In genomic region chr7:136925049-136925448, GRCh38 we compare ENCODE assay signal across 25 cellular contexts. TPM values are rescaled to one million over a fixed set of nuclear protein-coding genes. Genes with fewer than 3 reads are reported as not detected.
DNase-seq lines count a peak whose midpoint lies in the region; ATAC-seq and TF ChIP-seq lines count a peak whose summit lies in the region.
"Had no signal": no experiment of that assay in that cellular context is flagged by ENCODE, and none has a peak within 500 bp of the region (broad histone marks: within the 10 kb centered on the region; RNA-seq: fewer than 3 reads in every experiment).

No MANE protein-coding gene starts in this region.

- ATAC-seq in GM21447 (IDR thresholded peaks at IDR 0.05; ENCODE audit: unreplicated experiment) = no peak
- no peak for ATAC-seq in activated T-cell treated with anti-CD3 and anti-CD28 coated beads, Interleukin-2, amount 50 U/mL, for 4 hours
- ATAC-seq: HCT116, left lobe of liver had no signal

- H3K4me2 ChIP-seq in MM.1S (ENCODE audit: low read depth, low read length) (0 out of 2 replicates have a peak overlapping the region, but pooled peaks have one; percentile 4), hepatocyte (no peak overlapping the region)
- H3K4me2 ChIP-seq: BLaER1 had no signal

- no peaks in the 10 kb centered on the region for H3K9me3 Mint-ChIP-seq in activated T-cell treated with anti-CD3 and anti-CD28 coated beads, Interleukin-2, amount 50 U/mL, for 4 hours
- H3K9me3 Mint-ChIP-seq: activated CD4-positive, alpha-beta T cell treated with anti-CD3 and anti-CD28 coated beads, Interleukin-2, amount 10 ng/mL, durations not matched to agents 24 days and 14 days had no signal

- no peak overlapping the region for H3K4me3 Mint-ChIP-seq in activated T-cell treated with anti-CD3 and anti-CD28 coated beads, Interleukin-2, amount 50 U/mL, for 4 hours
- H3K4me3 Mint-ChIP-seq: activated CD4-positive, alpha-beta T cell treated with anti-CD3 and anti-CD28 coated beads, Interleukin-2, amount 10 ng/mL, durations not matched to agents 24 days and 14 days; activated naive CD8-positive, alpha-beta T cell treated with anti-CD3 and anti-CD28 coated beads, Interleukin-2, amount 10 ng/mL, durations not matched to agents 7 days and 5 days had no signal

- H3K36me3 Mint-ChIP-seq in activated T-cell treated with anti-CD3 and anti-CD28 coated beads, Interleukin-2, amount 50 U/mL, for 4 hours (ENCODE audit: insufficient read depth) = no peaks in the 10 kb centered on the region
- H3K36me3 Mint-ChIP-seq: activated naive CD8-positive, alpha-beta T cell treated with anti-CD3 and anti-CD28 coated beads, Interleukin-2, amount 10 ng/mL, durations not matched to agents 7 days and 5 days had no signal

- H3K9me2 ChIP-seq in MM.1S (replicated peaks; ENCODE audit: insufficient read depth, low read length) (no peaks in the 10 kb centered on the region), hepatocyte (replicated peaks; ENCODE audit: insufficient read depth) (no peaks in the 10 kb centered on the region)

- H3K27me3 ChIP-seq in MM.1S (replicated peaks; ENCODE audit: insufficient read depth, low read length) = no peaks in the 10 kb centered on the region
- no peaks in the 10 kb centered on the region for H3K27me3 ChIP-seq in hepatocyte
- H3K27me3 ChIP-seq: BLaER1, esophagus squamous epithelium, Peyer's patch had no signal

- H2AFZ ChIP-seq in MM.1S (ENCODE audit: low read length) (no peak overlapping the region), hepatocyte (no peak overlapping the region)

- H3K27ac ChIP-seq in MM.1S (ENCODE audit: low read length) (no peak overlapping the region), hepatocyte (no peak overlapping the region)
- H3K27ac ChIP-seq: BLaER1, esophagus squamous epithelium, Peyer's patch had no signal

- WGBS in hepatocyte (ENCODE audit: low lambda C conversion rate, missing lambda C conversion rate) = 18% methylated on average over 3 of the region's 3 CpGs

- H4K20me1 ChIP-seq in MM.1S (ENCODE audit: insufficient read depth, low read length) (no peaks in the 10 kb centered on the region), hepatocyte (ENCODE audit: insufficient read depth, poor library complexity, severe bottlenecking) (no peaks in the 10 kb centered on the region)
- H4K20me1 ChIP-seq: BLaER1 had no signal

- H3K4me1 Mint-ChIP-seq in activated T-cell treated with anti-CD3 and anti-CD28 coated beads, Interleukin-2, amount 50 U/mL, for 4 hours (ENCODE audit: low read depth) = no peaks in the 10 kb centered on the region
- H3K4me1 Mint-ChIP-seq: activated CD4-positive, alpha-beta T cell treated with anti-CD3 and anti-CD28 coated beads, Interleukin-2, amount 10 ng/mL, durations not matched to agents 24 days and 14 days; activated naive CD8-positive, alpha-beta T cell treated with anti-CD3 and anti-CD28 coated beads, Interleukin-2, amount 10 ng/mL, durations not matched to agents 7 days and 5 days had no signal

- H3K4me3 ChIP-seq in MM.1S (ENCODE audit: low read length) = no peak overlapping the region
- no peak overlapping the region for H3K4me3 ChIP-seq in astrocyte of the spinal cord (ENCODE audit: low read depth, low read length)
- H3K4me3 ChIP-seq in hepatocyte = no peak overlapping the region
- H3K4me3 ChIP-seq: BLaER1, esophagus squamous epithelium, Peyer's patch had no signal

- H3K27me3 Mint-ChIP-seq in activated T-cell treated with anti-CD3 and anti-CD28 coated beads, Interleukin-2, amount 50 U/mL, for 4 hours (ENCODE audit: low read depth) = no peaks in the 10 kb centered on the region
- H3K27me3 Mint-ChIP-seq: activated CD4-positive, alpha-beta T cell treated with anti-CD3 and anti-CD28 coated beads, Interleukin-2, amount 10 ng/mL, durations not matched to agents 24 days and 14 days; activated naive CD8-positive, alpha-beta T cell treated with anti-CD3 and anti-CD28 coated beads, Interleukin-2, amount 10 ng/mL, durations not matched to agents 7 days and 5 days had no signal

- in situ Hi-C loops in astrocyte of the spinal cord (cut with HindIII; ENCODE audit: low sequenced_read_pairs) = no loop called here

- TF ChIP-seq CTCF in MM.1S (IDR thresholded peaks at IDR 0.05; ENCODE audit: low read length) = no peak
- TF ChIP-seq CTCF in astrocyte of the spinal cord (IDR thresholded peaks at IDR 0.05; ENCODE audit: low read depth, low read length) = no peak
- no peak for TF ChIP-seq CTCF in hepatocyte (IDR thresholded peaks at IDR 0.05; ENCODE audit: poor library complexity)

- H3F3A ChIP-seq in MM.1S (ENCODE audit: insufficient read depth, low read length) = no peaks in the 10 kb centered on the region

- H3K4me1 ChIP-seq in MM.1S (ENCODE audit: low read length) (peaks cover 4% of the 10 kb centered on the region; the same call in 1 of the 2 replicates), hepatocyte (ENCODE audit: insufficient read depth) (no peaks in the 10 kb centered on the region)
- H3K4me1 ChIP-seq: BLaER1, esophagus squamous epithelium, Peyer's patch had no signal

- no peaks in the 10 kb centered on the region for H3K36me3 ChIP-seq in MM.1S (replicated peaks; ENCODE audit: insufficient read depth, low read length)
- H3K36me3 ChIP-seq in hepatocyte (replicated peaks; ENCODE audit: insufficient read depth, low read depth) = no peaks in the 10 kb centered on the region
- H3K36me3 ChIP-seq: BLaER1, esophagus squamous epithelium, Peyer's patch had no signal

- H3K9me3 ChIP-seq in MM.1S (replicated peaks; ENCODE audit: insufficient read depth, low read length) (no peaks in the 10 kb centered on the region), hepatocyte (ENCODE audit: low read depth) (no peaks in the 10 kb centered on the region)
- H3K9me3 ChIP-seq: BLaER1, esophagus squamous epithelium, Peyer's patch had no signal

- H3K79me2 ChIP-seq in MM.1S (ENCODE audit: low read length) (no peaks in the 10 kb centered on the region), hepatocyte (no peaks in the 10 kb centered on the region)

- DNase-seq in A172 (ENCODE audit: low spot score) (peak; percentile 32), MM.1S (peak; percentile 45), astrocyte of the spinal cord (ENCODE audit: low read depth, low spot score) (peak; percentile 35), left kidney (ENCODE audit: low read depth, low spot score) (peak; percentile 25), hepatocyte (ENCODE audit: low spot score) (no peak), epidermal melanocyte (ENCODE audit: insufficient read length, low spot score) (no peak)
- DNase-seq in activated T-cell treated with anti-CD3 and anti-CD28 coated beads, Interleukin-2, amount 50 U/mL, for 4 hours = no peak
- DNase-seq: activated CD4-positive, alpha-beta T cell treated with anti-CD3 and anti-CD28 coated beads, Interleukin-2, amount 10 ng/mL, durations not matched to agents 24 days and 14 days; activated naive CD8-positive, alpha-beta T cell treated with anti-CD3 and anti-CD28 coated beads, Interleukin-2, amount 10 ng/mL, durations not matched to agents 7 days and 5 days; Calu3; esophagus squamous epithelium; Karpas-422; NCI-H1048; NCI-H446 treated with DMSO at 0.1 percent for 48 hours; NK-92 treated with Interleukin-12 subunit alpha and Interleukin-12 subunit beta, amount 100 ng/mL, for 24 hours; nucleus accumbens; Peyer's patch; retina; stimulated activated CD8-positive, alpha-beta memory T cell treated with anti-CD3 and anti-CD28 coated beads, Interleukin-4, amount 100 ng/mL, for 48 hours; T1000 had no signal

- H3K9ac ChIP-seq in MM.1S (ENCODE audit: low read length) = no peak overlapping the region
- H3K9ac ChIP-seq: BLaER1 had no signal

RNA-seq across cellular contexts. Expression of gene CHRM2, which starts 56.6 kb away (rescaled TPM):
- total RNA-seq in A172 (2014; rRNA removed; shearing (Covaris generic)) = not detected in 2 replicates
- 5.3 and 7.5 TPM in 2 replicates for total RNA-seq in hepatocyte
- 2.3 and 3.4 TPM in 2 replicates for polyA plus RNA-seq in hepatocyte
- total RNA-seq in activated T-cell treated with anti-CD3 and anti-CD28 coated beads, Interleukin-2, amount 50 U/mL, for 4 hours = under 1 TPM in 1 of 3 donors, not detected in 2; 0.22 TPM
- total RNA-seq: activated CD4-positive, alpha-beta T cell treated with anti-CD3 and anti-CD28 coated beads, Interleukin-2, amount 10 ng/mL, durations not matched to agents 24 days and 14 days; activated naive CD8-positive, alpha-beta T cell treated with anti-CD3 and anti-CD28 coated beads, Interleukin-2, amount 10 ng/mL, durations not matched to agents 7 days and 5 days; activated T-helper 2 cell treated with anti-CD3 and anti-CD28 coated beads, Interferon-gamma antibody, Interleukin-2, Interleukin-4, amounts not matched to agents 10 μg/mL and 5 μg/mL and 100 μg/mL, durations not matched to agents 14 hours and 24 hours and 36 hours; Calu3 had no signal

Comparison
In these comparisons a context has a peak if more than half of its experiments do, and no peak if none do; other contexts are left out.
1. DNase-seq: peak in A172 (single experiment), MM.1S (single experiment), astrocyte of the spinal cord (single experiment) and left kidney (single experiment); none in hepatocyte (single experiment), epidermal melanocyte (single experiment) and activated T-cell treated with anti-CD3 and anti-CD28 coated beads, Interleukin-2, amount 50 U/mL, for 4 hours (single experiment).